16 cellular contexts compared by ENCODE assay signal in the genomic region with DNA sequence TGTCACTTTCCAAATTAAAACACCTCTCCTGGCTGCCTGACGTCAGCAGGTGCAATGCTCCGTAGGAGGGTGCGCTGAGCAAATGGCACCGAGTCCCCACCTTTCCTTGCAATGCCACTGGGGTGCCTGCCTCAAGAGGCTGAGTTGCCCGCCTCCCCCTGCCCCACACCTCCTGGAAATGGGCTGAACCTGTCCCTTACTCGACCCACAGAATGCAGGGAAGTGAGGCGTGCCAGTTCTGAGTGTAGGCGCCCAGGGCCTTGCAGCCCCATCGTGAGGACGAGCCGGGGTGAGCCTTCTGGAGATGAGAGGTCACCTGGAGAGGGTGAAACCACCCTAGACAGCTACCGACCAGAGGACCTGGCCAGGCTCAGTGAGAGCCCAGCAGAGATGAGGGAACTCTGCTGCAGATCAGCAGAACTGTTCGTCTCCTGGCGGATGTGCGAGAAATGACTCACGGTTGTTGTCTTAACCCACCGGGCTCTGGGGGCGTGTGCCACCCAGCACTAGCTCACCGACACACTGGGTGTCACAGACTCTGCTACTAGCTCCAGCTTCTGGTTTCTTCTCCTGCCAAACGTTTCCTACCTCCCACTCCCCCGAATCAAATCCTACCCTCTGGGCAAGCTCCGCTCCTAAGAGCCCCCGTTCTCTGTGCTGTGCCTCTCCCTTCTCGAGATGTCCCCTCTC.
DNase-seq lines count a peak whose midpoint lies in the region; ATAC-seq and TF ChIP-seq lines count a peak whose summit lies in the region.
"Had no signal": no experiment of that assay in that cellular context is flagged by ENCODE, and none has a peak within 500 bp of the region (broad histone marks: within the 10 kb centered on the region; RNA-seq: fewer than 3 reads in every experiment).

No MANE protein-coding gene starts in this region.

- no peak overlapping the region for H3K27ac Mint-ChIP-seq in activated CD4-positive, alpha-beta T cell treated with anti-CD3 and anti-CD28 coated beads for 36 hours
- no peak overlapping the region for H3K27ac Mint-ChIP-seq in activated CD4-positive, alpha-beta T cell treated with anti-CD3 and anti-CD28 coated beads, Interleukin-2, amount 10 ng/mL, durations not matched to agents 7 days and 5 days
- H3K27ac Mint-ChIP-seq in CD14-positive monocyte (peak overlapping the region in 1 of 7 donors; percentile 14), activated B cell treated with CpG ODN at 0.5 μM for 24 hours (no peak overlapping the region), neural progenitor cell (peak overlapping the region; percentile 43)
- H3K27ac Mint-ChIP-seq: activated CD4-positive, alpha-beta T cell treated with anti-CD3 and anti-CD28 coated beads, Interleukin-2, amount 10 ng/mL, durations not matched to agents 24 days and 14 days had no signal

- H3K79me2 ChIP-seq in neural progenitor cell (ENCODE audit: low read depth): no peaks in the 10 kb centered on the region

- H3K27me3 ChIP-seq in neural progenitor cell: no peaks in the 10 kb centered on the region

- H3K4me2 ChIP-seq in neural progenitor cell: no peak overlapping the region

- H3K36me3 ChIP-seq in neural progenitor cell: no peaks in the 10 kb centered on the region
- H3K36me3 ChIP-seq: left ventricle myocardium inferior, SJCRH30, stomach had no signal

- no peaks in the 10 kb centered on the region for H3K36me3 Mint-ChIP-seq in activated CD4-positive, alpha-beta T cell treated with anti-CD3 and anti-CD28 coated beads for 36 hours (ENCODE audit: low read depth)
- no peaks in the 10 kb centered on the region for H3K36me3 Mint-ChIP-seq in activated CD4-positive, alpha-beta T cell treated with anti-CD3 and anti-CD28 coated beads, Interleukin-2, amount 10 ng/mL, durations not matched to agents 7 days and 5 days (ENCODE audit: low read depth)
- no peaks in the 10 kb centered on the region for H3K36me3 Mint-ChIP-seq in CD14-positive monocyte
- H3K36me3 Mint-ChIP-seq in activated B cell treated with CpG ODN at 0.5 μM for 24 hours (ENCODE audit: low read depth): no peaks in the 10 kb centered on the region
- no peaks in the 10 kb centered on the region for H3K36me3 Mint-ChIP-seq in neural progenitor cell
- H3K36me3 Mint-ChIP-seq: CD4-positive, CD25-positive, alpha-beta regulatory T cell had no signal

- H3F3A ChIP-seq in neural progenitor cell (ENCODE audit: low read depth): no peaks in the 10 kb centered on the region

- CTCF ChIA-PET in activated CD4-positive, alpha-beta T cell treated with anti-CD3 and anti-CD28 coated beads for 36 hours (lab: Charles Lee): no interaction called here
- CTCF ChIA-PET in activated CD4-positive, alpha-beta T cell treated with anti-CD3 and anti-CD28 coated beads, Interleukin-2, amount 10 ng/mL, durations not matched to agents 7 days and 5 days (lab: Charles Lee): no interaction called here
- CTCF ChIA-PET in activated B cell treated with CpG ODN at 0.5 μM for 24 hours (lab: Charles Lee): no interaction called here

- H3K4me1 ChIP-seq in neural progenitor cell: peaks cover 4% of the 10 kb centered on the region
- H3K4me1 ChIP-seq: left ventricle myocardium inferior, SJCRH30 had no signal

- H3K9ac ChIP-seq in neural progenitor cell: no peak overlapping the region

- peak; percentile 44 for DNase-seq in activated CD4-positive, alpha-beta T cell treated with anti-CD3 and anti-CD28 coated beads for 36 hours
- DNase-seq in activated CD4-positive, alpha-beta T cell treated with anti-CD3 and anti-CD28 coated beads, Interleukin-2, amount 10 ng/mL, durations not matched to agents 7 days and 5 days: no peak
- peak; percentile 44 for DNase-seq in CD14-positive monocyte (ENCODE audit: low spot score)
- peak; percentile 10 for DNase-seq in activated B cell treated with CpG ODN at 0.5 μM for 24 hours
- DNase-seq in neural progenitor cell (ENCODE audit: low spot score): no peak
- DNase-seq in cortex of kidney (lab: John Stamatoyannopoulos, UW): no peak
- no peak for DNase-seq in OCI-M2 (lab: John Stamatoyannopoulos, UW; ENCODE audit: unreplicated experiment)
- no peak for DNase-seq in NCI-H226
- DNase-seq: activated CD4-positive, alpha-beta T cell treated with anti-CD3 and anti-CD28 coated beads, Interleukin-2, amount 10 ng/mL, durations not matched to agents 24 days and 14 days; CD4-positive, CD25-positive, alpha-beta regulatory T cell; left ventricle myocardium inferior; NCI-H146; NCI-H345; SJCRH30; small intestine; stomach had no signal

- H3K27me3 Mint-ChIP-seq in activated CD4-positive, alpha-beta T cell treated with anti-CD3 and anti-CD28 coated beads for 36 hours: no peaks in the 10 kb centered on the region
- no peaks in the 10 kb centered on the region for H3K27me3 Mint-ChIP-seq in activated CD4-positive, alpha-beta T cell treated with anti-CD3 and anti-CD28 coated beads, Interleukin-2, amount 10 ng/mL, durations not matched to agents 7 days and 5 days
- H3K27me3 Mint-ChIP-seq in CD14-positive monocyte (ENCODE audit: low read depth in 3 of 3): peaks cover 11 to 25% (median 15%) of the 10 kb centered on the region in 3 donors
- peaks cover 2% of the 10 kb centered on the region for H3K27me3 Mint-ChIP-seq in activated B cell treated with CpG ODN at 0.5 μM for 24 hours
- peaks cover 10% of the 10 kb centered on the region for H3K27me3 Mint-ChIP-seq in neural progenitor cell (ENCODE audit: insufficient read depth, low read depth)
- H3K27me3 Mint-ChIP-seq: activated CD4-positive, alpha-beta T cell treated with anti-CD3 and anti-CD28 coated beads, Interleukin-2, amount 10 ng/mL, durations not matched to agents 24 days and 14 days had no signal

- intact Hi-C loops in activated CD4-positive, alpha-beta T cell treated with anti-CD3 and anti-CD28 coated beads for 36 hours (cut with DNase I, micrococcal nuclease): no loop called here
- intact Hi-C loops in CD14-positive monocyte (cut with micrococcal nuclease) (no loop called here), activated B cell treated with CpG ODN at 0.5 μM for 24 hours (cut with micrococcal nuclease) (no loop called here)

- H3K4me3 ChIP-seq in neural progenitor cell: no peak overlapping the region
- H3K4me3 ChIP-seq: left ventricle myocardium inferior, SJCRH30, stomach had no signal

- TF ChIP-seq CTCF in CD14-positive monocyte (IDR thresholded peaks at IDR 0.05): no peak
- no peak for TF ChIP-seq CTCF in activated B cell treated with CpG ODN at 0.5 μM for 24 hours (IDR thresholded peaks at IDR 0.05)
- no peak for TF ChIP-seq CTCF in neural progenitor cell (IDR thresholded peaks at IDR 0.05)

- peak; percentile 81 for ATAC-seq in activated CD4-positive, alpha-beta T cell treated with anti-CD3 and anti-CD28 coated beads for 36 hours
- no peak for ATAC-seq in activated B cell treated with CpG ODN at 0.5 μM for 24 hours (ENCODE audit: low read depth)

- H3K9me3 ChIP-seq in neural progenitor cell (ENCODE audit: low read depth): no peaks in the 10 kb centered on the region
- H3K9me3 ChIP-seq: left ventricle myocardium inferior, SJCRH30, stomach had no signal

- H3K27ac ChIP-seq in neural progenitor cell: no peak overlapping the region
- H3K27ac ChIP-seq: left ventricle myocardium inferior, SJCRH30, stomach had no signal

- no peaks in the 10 kb centered on the region for H3K9me3 Mint-ChIP-seq in activated CD4-positive, alpha-beta T cell treated with anti-CD3 and anti-CD28 coated beads for 36 hours (ENCODE audit: low read depth)
- no peaks in the 10 kb centered on the region for H3K9me3 Mint-ChIP-seq in activated CD4-positive, alpha-beta T cell treated with anti-CD3 and anti-CD28 coated beads, Interleukin-2, amount 10 ng/mL, durations not matched to agents 7 days and 5 days
- H3K9me3 Mint-ChIP-seq in CD14-positive monocyte (no peaks in the 10 kb centered on the region), activated B cell treated with CpG ODN at 0.5 μM for 24 hours (no peaks in the 10 kb centered on the region), neural progenitor cell (no peaks in the 10 kb centered on the region)
- H3K9me3 Mint-ChIP-seq: activated CD4-positive, alpha-beta T cell treated with anti-CD3 and anti-CD28 coated beads, Interleukin-2, amount 10 ng/mL, durations not matched to agents 24 days and 14 days; CD4-positive, CD25-positive, alpha-beta regulatory T cell had no signal

- H4K20me1 ChIP-seq in neural progenitor cell (ENCODE audit: low read depth): no peaks in the 10 kb centered on the region

- no peak overlapping the region for H2AFZ ChIP-seq in neural progenitor cell (replicated peaks)

- H3K4me3 Mint-ChIP-seq in activated CD4-positive, alpha-beta T cell treated with anti-CD3 and anti-CD28 coated beads for 36 hours: no peak overlapping the region
- no peak overlapping the region for H3K4me3 Mint-ChIP-seq in activated CD4-positive, alpha-beta T cell treated with anti-CD3 and anti-CD28 coated beads, Interleukin-2, amount 10 ng/mL, durations not matched to agents 7 days and 5 days
- H3K4me3 Mint-ChIP-seq in CD14-positive monocyte (no peak overlapping the region), activated B cell treated with CpG ODN at 0.5 μM for 24 hours (no peak overlapping the region), neural progenitor cell (no peak overlapping the region)
- H3K4me3 Mint-ChIP-seq: activated CD4-positive, alpha-beta T cell treated with anti-CD3 and anti-CD28 coated beads, Interleukin-2, amount 10 ng/mL, durations not matched to agents 24 days and 14 days; CD4-positive, CD25-positive, alpha-beta regulatory T cell had no signal

- POLR2A ChIA-PET in activated CD4-positive, alpha-beta T cell treated with anti-CD3 and anti-CD28 coated beads for 36 hours (lab: Charles Lee): no interaction called here
- POLR2A ChIA-PET in activated CD4-positive, alpha-beta T cell treated with anti-CD3 and anti-CD28 coated beads, Interleukin-2, amount 10 ng/mL, durations not matched to agents 7 days and 5 days (lab: Charles Lee): interaction anchor here (0.7 kb wide), 1 partner anchor 24 kb away, joined by 4 read pairs; no protein-coding TSS in a partner anchor
- POLR2A ChIA-PET in activated B cell treated with CpG ODN at 0.5 μM for 24 hours (lab: Charles Lee): no interaction called here

- peaks cover 3% of the 10 kb centered on the region for H3K4me1 Mint-ChIP-seq in activated CD4-positive, alpha-beta T cell treated with anti-CD3 and anti-CD28 coated beads for 36 hours
- H3K4me1 Mint-ChIP-seq in activated CD4-positive, alpha-beta T cell treated with anti-CD3 and anti-CD28 coated beads, Interleukin-2, amount 10 ng/mL, durations not matched to agents 7 days and 5 days: no peaks in the 10 kb centered on the region
- H3K4me1 Mint-ChIP-seq in CD14-positive monocyte (no peaks in the 10 kb centered on the region), activated B cell treated with CpG ODN at 0.5 μM for 24 hours (no peaks in the 10 kb centered on the region), neural progenitor cell (peaks cover 6% of the 10 kb centered on the region)
- H3K4me1 Mint-ChIP-seq: activated CD4-positive, alpha-beta T cell treated with anti-CD3 and anti-CD28 coated beads, Interleukin-2, amount 10 ng/mL, durations not matched to agents 24 days and 14 days had no signal

Comparison
In these comparisons a context has a peak if more than half of its experiments do, and no peak if none do; other contexts are left out.
1. DNase-seq: peak in activated CD4-positive, alpha-beta T cell treated with anti-CD3 and anti-CD28 coated beads for 36 hours (single experiment), CD14-positive monocyte (single experiment) and activated B cell treated with CpG ODN at 0.5 μM for 24 hours (single experiment); none in activated CD4-positive, alpha-beta T cell treated with anti-CD3 and anti-CD28 coated beads, Interleukin-2, amount 10 ng/mL, durations not matched to agents 7 days and 5 days (single experiment), neural progenitor cell (single experiment), cortex of kidney (single experiment), OCI-M2 (single experiment) and NCI-H226 (single experiment).